1 cellular context compared by ENCODE assay signal in genomic region chr14:99602054-99602787, GRCh38.
TF ChIP-seq lines count a peak whose summit lies in the region.

No MANE protein-coding gene starts in this region.

TF ChIP-seq in HepG2, 621 proteins besides CTCF, POLR2A, EP300 and RAD21 (continued from another document and continues in another):
- TF ChIP-seq, protein P1, sequence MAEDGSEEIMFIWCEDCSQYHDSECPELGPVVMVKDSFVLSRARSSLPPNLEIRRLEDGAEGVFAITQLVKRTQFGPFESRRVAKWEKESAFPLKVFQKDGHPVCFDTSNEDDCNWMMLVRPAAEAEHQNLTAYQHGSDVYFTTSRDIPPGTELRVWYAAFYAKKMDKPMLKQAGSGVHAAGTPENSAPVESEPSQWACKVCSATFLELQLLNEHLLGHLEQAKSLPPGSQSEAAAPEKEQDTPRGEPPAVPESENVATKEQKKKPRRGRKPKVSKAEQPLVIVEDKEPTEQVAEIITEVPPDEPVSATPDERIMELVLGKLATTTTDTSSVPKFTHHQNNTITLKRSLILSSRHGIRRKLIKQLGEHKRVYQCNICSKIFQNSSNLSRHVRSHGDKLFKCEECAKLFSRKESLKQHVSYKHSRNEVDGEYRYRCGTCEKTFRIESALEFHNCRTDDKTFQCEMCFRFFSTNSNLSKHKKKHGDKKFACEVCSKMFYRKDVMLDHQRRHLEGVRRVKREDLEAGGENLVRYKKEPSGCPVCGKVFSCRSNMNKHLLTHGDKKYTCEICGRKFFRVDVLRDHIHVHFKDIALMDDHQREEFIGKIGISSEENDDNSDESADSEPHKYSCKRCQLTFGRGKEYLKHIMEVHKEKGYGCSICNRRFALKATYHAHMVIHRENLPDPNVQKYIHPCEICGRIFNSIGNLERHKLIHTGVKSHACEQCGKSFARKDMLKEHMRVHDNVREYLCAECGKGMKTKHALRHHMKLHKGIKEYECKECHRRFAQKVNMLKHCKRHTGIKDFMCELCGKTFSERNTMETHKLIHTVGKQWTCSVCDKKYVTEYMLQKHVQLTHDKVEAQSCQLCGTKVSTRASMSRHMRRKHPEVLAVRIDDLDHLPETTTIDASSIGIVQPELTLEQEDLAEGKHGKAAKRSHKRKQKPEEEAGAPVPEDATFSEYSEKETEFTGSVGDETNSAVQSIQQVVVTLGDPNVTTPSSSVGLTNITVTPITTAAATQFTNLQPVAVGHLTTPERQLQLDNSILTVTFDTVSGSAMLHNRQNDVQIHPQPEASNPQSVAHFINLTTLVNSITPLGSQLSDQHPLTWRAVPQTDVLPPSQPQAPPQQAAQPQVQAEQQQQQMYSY (CRISPR knock-in tag; IDR thresholded peaks at IDR 0.05): 0 out of 2 replicates have a peak, but pooled peaks have one; percentile 8
- TF ChIP-seq ZNF709 (CRISPR knock-in tag; IDR thresholded peaks at IDR 0.05) (peak; percentile 6; the same call in 1 of the 2 replicates), ZNF720 (CRISPR knock-in tag; IDR thresholded peaks at IDR 0.05) (no peak), MYNN (CRISPR knock-in tag; IDR thresholded peaks at IDR 0.05; ENCODE audit: low read depth) (no peak), ELF1 (CRISPR knock-in tag; IDR thresholded peaks at IDR 0.05) (peak; percentile 71), HNF1A (IDR thresholded peaks at IDR 0.05; ENCODE audit: low read depth) (no peak), HNF1A (CRISPR knock-in tag; IDR thresholded peaks at IDR 0.05; ENCODE audit: borderline replicate concordance) (peak; percentile 30; the same call in 1 of the 2 replicates), ZNF614 (CRISPR knock-in tag; IDR thresholded peaks at IDR 0.05; ENCODE audit: borderline replicate concordance) (no peak), GTF3A (CRISPR knock-in tag; conservative IDR thresholded peaks at IDR 0.05) (no peak), HOXA3 (CRISPR knock-in tag; IDR thresholded peaks at IDR 0.05) (peak; percentile 22; the same call in 1 of the 2 replicates), SP5 (CRISPR knock-in tag; IDR thresholded peaks at IDR 0.05; ENCODE audit: borderline replicate concordance, low read depth) (peak; percentile 32; the same call in 1 of the 2 replicates), NCOA5 (CRISPR knock-in tag; IDR thresholded peaks at IDR 0.05) (no peak), ZNF230 (CRISPR knock-in tag; IDR thresholded peaks at IDR 0.05) (0 out of 2 replicates have a peak, but pooled peaks have one; percentile 15), ZNF17 (CRISPR knock-in tag; IDR thresholded peaks at IDR 0.05) (peak; percentile 49; the same call in 1 of the 2 replicates), STAG1 (CRISPR knock-in tag; IDR thresholded peaks at IDR 0.05) (peak; percentile 42), PHF21A (CRISPR knock-in tag; IDR thresholded peaks at IDR 0.05) (peak; percentile 47), ZBTB49 (CRISPR knock-in tag; IDR thresholded peaks at IDR 0.05; ENCODE audit: borderline replicate concordance) (no peak), ZNF629 (CRISPR knock-in tag; conservative IDR thresholded peaks at IDR 0.05) (peak; percentile 92), SMAD9 (CRISPR knock-in tag; IDR thresholded peaks at IDR 0.05) (no peak), PHF8 (CRISPR knock-in tag; IDR thresholded peaks at IDR 0.05) (peak; percentile 45; the same call in 1 of the 2 replicates), ZNF782 (CRISPR knock-in tag; IDR thresholded peaks at IDR 0.05; ENCODE audit: borderline replicate concordance) (0 out of 2 replicates have a peak, but pooled peaks have one; percentile 23), ZNF510 (CRISPR knock-in tag; IDR thresholded peaks at IDR 0.05; ENCODE audit: low read depth) (0 out of 2 replicates have a peak, but pooled peaks have one; percentile 31), KDM2A (CRISPR knock-in tag; IDR thresholded peaks at IDR 0.05; ENCODE audit: borderline replicate concordance, low read depth) (peak; percentile 49; the same call in 1 of the 2 replicates), ZNF605 (CRISPR knock-in tag; IDR thresholded peaks at IDR 0.05) (peak; percentile 65; the same call in 1 of the 2 replicates), MED8 (CRISPR knock-in tag; IDR thresholded peaks at IDR 0.05; ENCODE audit: insufficient replicate concordance) (peak; percentile 33), KDM1A (CRISPR knock-in tag; IDR thresholded peaks at IDR 0.05) (peak; percentile 53; the same call in 1 of the 2 replicates), NR2C2 (CRISPR knock-in tag; IDR thresholded peaks at IDR 0.05; ENCODE audit: borderline replicate concordance) (peak; percentile 10; the same call in 1 of the 2 replicates), TAF1 (CRISPR knock-in tag; IDR thresholded peaks at IDR 0.05) (peak; percentile 46; the same call in 1 of the 2 replicates), MTA3 (CRISPR knock-in tag; IDR thresholded peaks at IDR 0.05) (no peak), HDAC1 (CRISPR knock-in tag; IDR thresholded peaks at IDR 0.05) (0 out of 2 replicates have a peak, but pooled peaks have one; percentile 15), CEBPG (CRISPR knock-in tag; IDR thresholded peaks at IDR 0.05) (0 out of 2 replicates have a peak, but pooled peaks have one; percentile 4), DRAP1 (CRISPR knock-in tag; IDR thresholded peaks at IDR 0.05) (peak; percentile 41; the same call in 1 of the 2 replicates), HNRNPLL (IDR thresholded peaks at IDR 0.05; ENCODE audit: low read depth, low read length, poor library complexity, severe bottlenecking) (peak; percentile 21), ZNF432 (CRISPR knock-in tag; IDR thresholded peaks at IDR 0.05; ENCODE audit: borderline replicate concordance) (no peak), ZNF746 (CRISPR knock-in tag; IDR thresholded peaks at IDR 0.05) (no peak; the same call in 1 of the 2 replicates), ELF3 (CRISPR knock-in tag; IDR thresholded peaks at IDR 0.05) (peak; percentile 63), KMT2B (CRISPR knock-in tag; IDR thresholded peaks at IDR 0.05) (peak; percentile 53; the same call in 1 of the 2 replicates), HNF4G (IDR thresholded peaks at IDR 0.05; ENCODE audit: borderline replicate concordance, low read depth, low read length) (peak; percentile 68), HNF4G (CRISPR knock-in tag; IDR thresholded peaks at IDR 0.05; ENCODE audit: borderline replicate concordance, low read depth) (peak; percentile 59; the same call in 1 of the 2 replicates), ARID4A (CRISPR knock-in tag; IDR thresholded peaks at IDR 0.05; ENCODE audit: borderline replicate concordance) (peak; percentile 33; the same call in 1 of the 2 replicates), LCORL (IDR thresholded peaks at IDR 0.05) (no peak), LCORL (CRISPR knock-in tag; IDR thresholded peaks at IDR 0.05) (peak; percentile 44; the same call in 1 of the 2 replicates), ZMYM4 (CRISPR knock-in tag; IDR thresholded peaks at IDR 0.05) (0 out of 2 replicates have a peak, but pooled peaks have one; percentile 14), FOSL2 (CRISPR knock-in tag; IDR thresholded peaks at IDR 0.05) (0 out of 2 replicates have a peak, but pooled peaks have one; percentile 4), POLR2G (IDR thresholded peaks at IDR 0.05; ENCODE audit: low read depth, low read length) (peak; percentile 53), MLX (CRISPR knock-in tag; IDR thresholded peaks at IDR 0.05) (peak; percentile 70; the same call in 1 of the 2 replicates), TSC22D2 (CRISPR knock-in tag; IDR thresholded peaks at IDR 0.05; ENCODE audit: borderline replicate concordance) (0 out of 2 replicates have a peak, but pooled peaks have one; percentile 34), TOE1 (CRISPR knock-in tag; IDR thresholded peaks at IDR 0.05) (no peak), RBFOX2 (IDR thresholded peaks at IDR 0.05; ENCODE audit: low read depth, low read length) (peak; percentile 30; the same call in 1 of the 2 replicates)
- TF ChIP-seq, protein P2, sequence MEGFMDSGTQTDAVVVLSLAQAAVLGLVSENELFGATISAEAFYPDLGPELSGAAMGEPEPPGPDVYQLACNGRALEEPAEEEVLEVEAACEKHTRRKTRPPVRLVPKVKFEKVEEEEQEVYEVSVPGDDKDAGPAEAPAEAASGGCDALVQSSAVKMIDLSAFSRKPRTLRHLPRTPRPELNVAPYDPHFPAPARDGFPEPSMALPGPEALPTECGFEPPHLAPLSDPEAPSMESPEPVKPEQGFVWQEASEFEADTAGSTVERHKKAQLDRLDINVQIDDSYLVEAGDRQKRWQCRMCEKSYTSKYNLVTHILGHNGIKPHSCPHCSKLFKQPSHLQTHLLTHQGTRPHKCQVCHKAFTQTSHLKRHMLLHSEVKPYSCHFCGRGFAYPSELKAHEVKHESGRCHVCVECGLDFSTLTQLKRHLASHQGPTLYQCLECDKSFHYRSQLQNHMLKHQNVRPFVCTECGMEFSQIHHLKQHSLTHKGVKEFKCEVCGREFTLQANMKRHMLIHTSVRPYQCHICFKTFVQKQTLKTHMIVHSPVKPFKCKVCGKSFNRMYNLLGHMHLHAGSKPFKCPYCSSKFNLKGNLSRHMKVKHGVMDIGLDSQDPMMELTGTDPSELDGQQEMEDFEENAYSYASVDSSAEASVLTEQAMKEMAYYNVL (CRISPR knock-in tag; IDR thresholded peaks at IDR 0.05; ENCODE audit: borderline replicate concordance): 0 out of 2 replicates have a peak, but pooled peaks have one; percentile 41
